1 cellular context compared by ENCODE assay signal in genomic region chr12:108757842-108758241, GRCh38.
TF ChIP-seq lines count a peak whose summit lies in the region.

No MANE protein-coding gene starts in this region.

TF ChIP-seq in H1, 55 proteins besides CTCF, POLR2A, EP300 and RAD21 (continued from another document):
- TF ChIP-seq FOSL1 (IDR thresholded peaks at IDR 0.05; ENCODE audit: insufficient read depth, low read depth, low read length) (no peak), EGR1 (IDR thresholded peaks at IDR 0.05; ENCODE audit: borderline replicate concordance, low read depth, low read length) (no peak), MAFK (IDR thresholded peaks at IDR 0.05; ENCODE audit: low read depth, low read length) (no peak)
